In the genomic region with DNA sequence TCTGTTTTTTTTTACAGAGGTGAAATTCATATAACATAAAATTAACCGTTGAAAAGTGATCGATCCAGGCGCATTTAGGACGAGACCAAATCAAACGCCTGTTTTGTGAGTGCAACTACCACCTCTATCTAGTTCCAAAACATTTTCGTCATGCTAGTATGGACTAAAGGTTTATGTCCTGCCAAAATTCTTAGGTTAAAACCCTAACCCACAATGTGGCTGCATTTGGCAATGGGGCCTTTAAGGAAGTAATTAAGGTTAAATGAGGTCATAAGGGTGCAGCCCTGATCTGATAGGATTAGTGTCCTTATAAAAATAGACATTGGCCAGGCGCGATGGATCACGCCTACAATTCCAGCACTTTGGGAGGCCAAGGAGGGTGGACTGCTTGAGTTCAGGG, we compare ENCODE assay signal across 17 cellular contexts. TPM values are rescaled to one million over a fixed set of nuclear protein-coding genes. Genes with fewer than 3 reads are reported as not detected.
"Had no signal": no experiment of that assay in that cellular context is flagged by ENCODE, and none has a peak within 500 bp of the region (broad histone marks: within the 10 kb centered on the region; RNA-seq: fewer than 3 reads in every experiment).

No MANE protein-coding gene starts in this region.

- H3K27ac ChIP-seq: epithelial cell of prostate, thyroid gland, uterus had no signal

- ATAC-seq: stimulated activated effector memory CD8-positive, alpha-beta T cell treated with anti-CD3 and anti-CD28 coated beads, Interleukin-12 subunit alpha, Interleukin-12 subunit beta, amount 100 ng/mL, for 72 hours had no signal

- H3K4me1 ChIP-seq: thyroid gland, uterus had no signal

- H3K9me3 ChIP-seq: thyroid gland had no signal

- DNase-seq: activated CD4-positive, alpha-beta T cell treated with anti-CD3 and anti-CD28 coated beads, Interleukin-2, amount 10 ng/mL, durations not matched to agents 7 days and 5 days; activated CD4-positive, CD25-positive, alpha-beta regulatory T cell; activated CD8-positive, alpha-beta memory T cell treated with anti-CD3 and anti-CD28 coated beads, Interleukin-2, amount 50 U/mL, for 48 hours; activated naive CD8-positive, alpha-beta T cell treated with anti-CD3 and anti-CD28 coated beads, Interleukin-2, amount 10 ng/mL, durations not matched to agents 7 days and 5 days; aorta; dermis blood vessel endothelial cell had no signal

- H3K36me3 ChIP-seq: thyroid gland, uterus had no signal

- H3K4me3 ChIP-seq: lung, thyroid gland, uterus had no signal

- H3K27me3 ChIP-seq: thyroid gland, uterus had no signal

RNA-seq across cellular contexts. Expression of a gene that starts 32.8 kb away (rescaled TPM):
- total RNA-seq: activated CD4-positive, alpha-beta T cell treated with anti-CD3 and anti-CD28 coated beads, Interleukin-2, amount 10 ng/mL, durations not matched to agents 7 days and 5 days; activated naive CD8-positive, alpha-beta T cell treated with anti-CD3 and anti-CD28 coated beads, Interleukin-2, amount 10 ng/mL, durations not matched to agents 7 days and 5 days; activated T-helper 1 cell treated with anti-CD3 and anti-CD28 coated beads, Interleukin-12 subunit alpha, Interleukin-12 subunit beta, Interleukin-2, Interleukin-4 antibody, amounts not matched to agents 30 ng/mL and 10 ng/mL and 1 ng/mL, durations not matched to agents 14 hours and 24 hours and 36 hours; bronchial epithelial cell; chondrocyte; dermis blood vessel endothelial cell; glomerular endothelial cell; myocyte; osteocyte; thyroid gland had no signal
- polyA plus RNA-seq: aorta had no signal
